Comparison of ENCODE assay signal across 1 cellular context in the genomic region with DNA sequence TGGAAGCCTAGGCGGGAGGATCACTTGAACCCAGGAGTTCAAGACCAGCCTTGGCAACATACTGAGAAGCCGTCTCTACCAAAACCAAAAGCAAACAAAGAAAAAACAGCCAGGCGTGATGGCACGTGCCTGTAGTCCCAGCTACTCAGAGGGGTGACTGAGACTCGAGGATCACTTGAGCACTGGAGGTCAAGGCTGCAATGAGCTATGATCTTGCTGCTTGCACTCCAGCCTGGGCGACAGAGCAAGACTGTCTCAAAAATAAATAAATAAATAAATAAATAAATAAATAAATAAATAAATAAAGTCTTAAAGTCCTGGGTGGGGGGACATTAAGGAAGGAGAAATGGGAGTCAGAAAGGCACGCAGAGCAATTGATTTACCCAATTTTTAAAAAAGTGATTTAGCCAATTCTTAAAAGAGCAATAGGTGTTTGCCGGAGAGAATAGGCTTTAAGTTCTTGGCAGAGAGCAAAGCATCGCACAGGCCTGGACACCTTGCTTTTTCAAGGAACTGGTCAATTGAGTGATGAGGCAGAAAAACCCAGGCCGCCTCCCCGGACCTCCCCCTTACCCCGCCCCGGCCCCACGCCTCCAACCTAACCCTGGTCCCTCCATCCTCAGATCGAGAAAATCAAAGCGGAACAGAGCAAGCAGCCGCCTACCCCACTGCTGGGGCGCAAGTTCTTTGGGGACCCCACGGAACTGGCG.
TF ChIP-seq lines count a peak whose summit lies in the region.

No MANE protein-coding gene starts in this region.

TF ChIP-seq in HepG2, 621 proteins besides CTCF, POLR2A, EP300 and RAD21:
- TF ChIP-seq, protein P1, sequence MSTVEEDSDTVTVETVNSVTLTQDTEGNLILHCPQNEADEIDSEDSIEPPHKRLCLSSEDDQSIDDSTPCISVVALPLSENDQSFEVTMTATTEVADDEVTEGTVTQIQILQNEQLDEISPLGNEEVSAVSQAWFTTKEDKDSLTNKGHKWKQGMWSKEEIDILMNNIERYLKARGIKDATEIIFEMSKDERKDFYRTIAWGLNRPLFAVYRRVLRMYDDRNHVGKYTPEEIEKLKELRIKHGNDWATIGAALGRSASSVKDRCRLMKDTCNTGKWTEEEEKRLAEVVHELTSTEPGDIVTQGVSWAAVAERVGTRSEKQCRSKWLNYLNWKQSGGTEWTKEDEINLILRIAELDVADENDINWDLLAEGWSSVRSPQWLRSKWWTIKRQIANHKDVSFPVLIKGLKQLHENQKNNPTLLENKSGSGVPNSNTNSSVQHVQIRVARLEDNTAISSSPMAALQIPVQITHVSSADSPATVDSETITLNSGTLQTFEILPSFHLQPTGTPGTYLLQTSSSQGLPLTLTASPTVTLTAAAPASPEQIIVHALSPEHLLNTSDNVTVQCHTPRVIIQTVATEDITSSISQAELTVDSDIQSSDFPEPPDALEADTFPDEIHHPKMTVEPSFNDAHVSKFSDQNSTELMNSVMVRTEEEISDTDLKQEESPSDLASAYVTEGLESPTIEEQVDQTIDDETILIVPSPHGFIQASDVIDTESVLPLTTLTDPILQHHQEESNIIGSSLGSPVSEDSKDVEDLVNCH (CRISPR knock-in tag; IDR thresholded peaks at IDR 0.05): no peak
- TF ChIP-seq ATF7 (IDR thresholded peaks at IDR 0.05) (no peak), ATF7 (CRISPR knock-in tag; IDR thresholded peaks at IDR 0.05) (no peak), TAF1 (CRISPR knock-in tag; IDR thresholded peaks at IDR 0.05) (no peak), ELF3 (CRISPR knock-in tag; IDR thresholded peaks at IDR 0.05) (no peak), SNAI1 (CRISPR knock-in tag; IDR thresholded peaks at IDR 0.05; ENCODE audit: borderline replicate concordance) (no peak), ZNF790 (CRISPR knock-in tag; IDR thresholded peaks at IDR 0.05; ENCODE audit: borderline replicate concordance) (no peak), ARHGAP35 (CRISPR knock-in tag; IDR thresholded peaks at IDR 0.05; ENCODE audit: borderline replicate concordance) (no peak), ZNF672 (CRISPR knock-in tag; IDR thresholded peaks at IDR 0.05) (no peak), IKZF4 (CRISPR knock-in tag; IDR thresholded peaks at IDR 0.05; ENCODE audit: borderline replicate concordance, low read depth, not compliant biosample characterization) (no peak), ZMYM2 (CRISPR knock-in tag; IDR thresholded peaks at IDR 0.05) (no peak), ONECUT2 (CRISPR knock-in tag; IDR thresholded peaks at IDR 0.05) (no peak)
- TF ChIP-seq, protein P2, sequence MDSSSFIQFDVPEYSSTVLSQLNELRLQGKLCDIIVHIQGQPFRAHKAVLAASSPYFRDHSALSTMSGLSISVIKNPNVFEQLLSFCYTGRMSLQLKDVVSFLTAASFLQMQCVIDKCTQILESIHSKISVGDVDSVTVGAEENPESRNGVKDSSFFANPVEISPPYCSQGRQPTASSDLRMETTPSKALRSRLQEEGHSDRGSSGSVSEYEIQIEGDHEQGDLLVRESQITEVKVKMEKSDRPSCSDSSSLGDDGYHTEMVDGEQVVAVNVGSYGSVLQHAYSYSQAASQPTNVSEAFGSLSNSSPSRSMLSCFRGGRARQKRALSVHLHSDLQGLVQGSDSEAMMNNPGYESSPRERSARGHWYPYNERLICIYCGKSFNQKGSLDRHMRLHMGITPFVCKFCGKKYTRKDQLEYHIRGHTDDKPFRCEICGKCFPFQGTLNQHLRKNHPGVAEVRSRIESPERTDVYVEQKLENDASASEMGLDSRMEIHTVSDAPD (CRISPR knock-in tag; IDR thresholded peaks at IDR 0.05): no peak
TF ChIP-seq in HepG2: peak in this region for 0.
